In the genomic region with DNA sequence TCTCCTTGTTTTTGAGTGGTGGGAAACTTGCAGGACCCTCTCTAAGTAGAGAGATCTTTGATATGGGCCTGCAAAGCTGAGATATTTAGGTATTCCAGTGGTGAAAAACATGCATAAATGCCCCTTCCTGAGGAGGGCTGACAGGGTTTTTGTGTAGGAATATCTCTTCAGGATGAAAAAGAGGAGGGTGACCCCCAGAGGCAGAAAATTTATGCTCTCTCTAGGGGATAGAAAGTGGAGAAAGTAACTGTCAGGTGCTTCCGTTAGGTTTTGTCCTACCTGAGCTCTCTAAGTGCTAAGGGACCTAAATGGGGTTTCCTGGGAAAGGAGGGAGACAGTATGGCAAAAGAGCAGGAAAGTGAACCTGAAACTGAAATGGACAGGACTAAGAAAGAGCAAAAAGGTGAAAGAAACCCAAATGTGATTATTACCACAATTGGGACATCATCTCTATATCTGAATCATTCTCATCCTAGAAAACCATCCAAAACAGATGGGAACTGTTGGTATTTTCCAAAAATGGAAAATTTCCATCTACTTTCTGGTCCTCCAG, we compare ENCODE assay signal across 11 cellular contexts. TPM values are rescaled to one million over a fixed set of nuclear protein-coding genes. Genes with fewer than 3 reads are reported as not detected.
DNase-seq lines count a peak whose midpoint lies in the region; ATAC-seq and TF ChIP-seq lines count a peak whose summit lies in the region.
"Had no signal": no experiment of that assay in that cellular context is flagged by ENCODE, and none has a peak within 500 bp of the region (broad histone marks: within the 10 kb centered on the region; RNA-seq: fewer than 3 reads in every experiment).

No MANE protein-coding gene starts in this region.

- no peaks in the 10 kb centered on the region for H3K36me3 Mint-ChIP-seq in activated CD4-positive, alpha-beta T cell treated with anti-CD3 and anti-CD28 coated beads, Interleukin-2, amount 10 ng/mL, durations not matched to agents 7 days and 5 days (ENCODE audit: low read depth)
- peaks cover 7% of the 10 kb centered on the region for H3K36me3 Mint-ChIP-seq in IgD-negative memory B cell
- no peaks in the 10 kb centered on the region for H3K36me3 Mint-ChIP-seq in progenitor cell of endocrine pancreas (ENCODE audit: insufficient read depth)

- no peaks in the 10 kb centered on the region for H3K9me3 Mint-ChIP-seq in activated CD4-positive, alpha-beta T cell treated with anti-CD3 and anti-CD28 coated beads, Interleukin-2, amount 10 ng/mL, durations not matched to agents 7 days and 5 days
- H3K9me3 Mint-ChIP-seq in IgD-negative memory B cell: no peaks in the 10 kb centered on the region
- H3K9me3 Mint-ChIP-seq in progenitor cell of endocrine pancreas (ENCODE audit: low read depth): no peaks in the 10 kb centered on the region

- H3K27ac Mint-ChIP-seq in activated CD4-positive, alpha-beta T cell treated with anti-CD3 and anti-CD28 coated beads, Interleukin-2, amount 10 ng/mL, durations not matched to agents 7 days and 5 days: no peak overlapping the region
- H3K27ac Mint-ChIP-seq in IgD-negative memory B cell (peak overlapping the region; percentile 86 to 94 (median 90)), progenitor cell of endocrine pancreas (no peak overlapping the region)

- ATAC-seq in GM18873 (IDR thresholded peaks at IDR 0.05; ENCODE audit: low FRiP score, unreplicated experiment): no peak

- CTCF ChIA-PET in activated CD4-positive, alpha-beta T cell treated with anti-CD3 and anti-CD28 coated beads, Interleukin-2, amount 10 ng/mL, durations not matched to agents 7 days and 5 days (lab: Charles Lee): interaction anchor here (1.2 kb wide), 1 partner anchor 71 kb away, joined by 4 read pairs; the partner anchor contains the start of gene LMBRD1

- POLR2A ChIA-PET in activated CD4-positive, alpha-beta T cell treated with anti-CD3 and anti-CD28 coated beads, Interleukin-2, amount 10 ng/mL, durations not matched to agents 7 days and 5 days (lab: Charles Lee): no interaction called here

- in situ Hi-C loops in GM13976 (cut with MboI; ENCODE audit: low sequenced_read_pairs, unreplicated experiment): no loop called here

- peak overlapping the region; percentile 48 for H3K4me3 Mint-ChIP-seq in activated CD4-positive, alpha-beta T cell treated with anti-CD3 and anti-CD28 coated beads, Interleukin-2, amount 10 ng/mL, durations not matched to agents 7 days and 5 days
- H3K4me3 Mint-ChIP-seq in IgD-negative memory B cell (peak overlapping the region; percentile 88 to 97 (median 94)), progenitor cell of endocrine pancreas (ENCODE audit: low read depth) (peak overlapping the region; percentile 79)

- H3K4me1 Mint-ChIP-seq in activated CD4-positive, alpha-beta T cell treated with anti-CD3 and anti-CD28 coated beads, Interleukin-2, amount 10 ng/mL, durations not matched to agents 7 days and 5 days: peaks cover 13% of the 10 kb centered on the region
- peaks cover 46 to 65% (median 49%) of the 10 kb centered on the region in 3 donors for H3K4me1 Mint-ChIP-seq in IgD-negative memory B cell
- H3K4me1 Mint-ChIP-seq in progenitor cell of endocrine pancreas (ENCODE audit: low read depth): peaks cover 14% of the 10 kb centered on the region

- no peak for DNase-seq in activated CD4-positive, alpha-beta T cell treated with anti-CD3 and anti-CD28 coated beads, Interleukin-2, amount 10 ng/mL, durations not matched to agents 7 days and 5 days
- no peak for DNase-seq in activated CD4-positive, alpha-beta T cell treated with anti-CD3 and anti-CD28 coated beads, Interleukin-2, amount 50 U/mL, for 1 hour
- DNase-seq in cerebellar cortex (ENCODE audit: low spot score): peak; percentile 48
- no peak for DNase-seq in progenitor cell of endocrine pancreas (ENCODE audit: low spot score, unreplicated experiment)
- DNase-seq in amniotic stem cell (lab: John Stamatoyannopoulos, UW): no peak
- DNase-seq in GM13976 (ENCODE audit: low spot score): no peak
- DNase-seq: GF-D8, uterus had no signal

- no peak for TF ChIP-seq CTCF in progenitor cell of endocrine pancreas (IDR thresholded peaks at IDR 0.05; ENCODE audit: unreplicated experiment)
- no peak for TF ChIP-seq CTCF in GM13976 (IDR thresholded peaks at IDR 0.05; ENCODE audit: borderline replicate concordance, control extremely low read depth, extremely low read depth, insufficient read depth, missing control alignments)

- H3K27me3 Mint-ChIP-seq in activated CD4-positive, alpha-beta T cell treated with anti-CD3 and anti-CD28 coated beads, Interleukin-2, amount 10 ng/mL, durations not matched to agents 7 days and 5 days: peaks cover 59% of the 10 kb centered on the region
- H3K27me3 Mint-ChIP-seq in IgD-negative memory B cell: no peaks in the 10 kb centered on the region
- peaks cover 9% of the 10 kb centered on the region for H3K27me3 Mint-ChIP-seq in progenitor cell of endocrine pancreas

RNA-seq across cellular contexts. Expression of gene COL19A1, which starts 2.0 kb away (rescaled TPM):
- not detected for total RNA-seq in activated CD4-positive, alpha-beta T cell treated with anti-CD3 and anti-CD28 coated beads, Interleukin-2, amount 10 ng/mL, durations not matched to agents 7 days and 5 days
- 5.3 TPM for polyA plus RNA-seq in IgD-negative memory B cell
- 2.3 and 3.5 TPM in 2 replicates for total RNA-seq in progenitor cell of endocrine pancreas
- total RNA-seq: T-helper 1 cell treated with Interleukin-12 subunit alpha and Interleukin-12 subunit beta and Interleukin-4 antibody, amounts not matched to agents 30 ng/mL and 1 ng/mL, for 36 hours had no signal

Comparison
In these comparisons a context has a peak if more than half of its experiments do, and no peak if none do; other contexts are left out.
1. H3K27ac Mint-ChIP-seq: peak in IgD-negative memory B cell (3 of 3); none in activated CD4-positive, alpha-beta T cell treated with anti-CD3 and anti-CD28 coated beads, Interleukin-2, amount 10 ng/mL, durations not matched to agents 7 days and 5 days (single experiment) and progenitor cell of endocrine pancreas (single experiment).
2. Peak in every context shown above with its lines, with median percentiles within 50 percentile points of each other: H3K4me3 Mint-ChIP-seq.